Comparison of ENCODE assay signal across 23 cellular contexts in genomic region chr12:28015165-28015564, GRCh38. TPM values are rescaled to one million over a fixed set of nuclear protein-coding genes. Genes with fewer than 3 reads are reported as not detected.
"Had no signal": no experiment of that assay in that cellular context is flagged by ENCODE, and none has a peak within 500 bp of the region (broad histone marks: within the 10 kb centered on the region; RNA-seq: fewer than 3 reads in every experiment).

No MANE protein-coding gene starts in this region.

- ATAC-seq: gastrocnemius medialis; heart right ventricle; left cardiac atrium; left lung; left ventricle myocardium superior; lower lobe of right lung; mucosa of descending colon; naive thymus-derived CD8-positive, alpha-beta T cell had no signal

- FAIRE-seq: endothelial cell of umbilical vein had no signal

- H3K27me3 ChIP-seq: esophagus muscularis mucosa, gastrocnemius medialis, heart right ventricle, left lung had no signal

- H3K9me3 ChIP-seq: esophagus muscularis mucosa, gastrocnemius medialis, heart right ventricle, left lung, lower lobe of right lung, mucosa of descending colon had no signal

- H3K27ac ChIP-seq: coronary artery, dorsolateral prefrontal cortex, esophagus muscularis mucosa, gastrocnemius medialis, heart right ventricle, left lung, lower lobe of right lung had no signal

- H3K4me3 ChIP-seq: coronary artery, dorsolateral prefrontal cortex, esophagus muscularis mucosa, gastrocnemius medialis, heart right ventricle, left lung, lower lobe of right lung, mucosa of descending colon had no signal

- DNase-seq: dermis blood vessel endothelial cell; dorsolateral prefrontal cortex; effector CD4-positive, alpha-beta T cell; effector memory CD4-positive, alpha-beta T cell; foreskin melanocyte; gastrocnemius medialis; glutamatergic neuron; head of caudate nucleus; heart right ventricle; hypothalamus; immature natural killer cell; left cardiac atrium; left lung; left ventricle myocardium superior; lower lobe of right lung; mesenchymal stem cell; mucosa of descending colon; naive B cell; naive thymus-derived CD8-positive, alpha-beta T cell had no signal

- H3K4me1 ChIP-seq: esophagus muscularis mucosa, heart right ventricle, left lung, lower lobe of right lung had no signal

- H3K36me3 ChIP-seq: esophagus muscularis mucosa, gastrocnemius medialis, heart right ventricle, left lung, lower lobe of right lung had no signal

RNA-seq across cellular contexts. Expression of gene PTHLH, which starts 42.6 kb away (rescaled TPM):
- total RNA-seq: dermis blood vessel endothelial cell; left ventricle myocardium superior; mesenteric fat pad; naive thymus-derived CD8-positive, alpha-beta T cell had no signal
- polyA plus RNA-seq: immature natural killer cell; naive thymus-derived CD8-positive, alpha-beta T cell had no signal
